Comparison of ENCODE assay signal across 8 cellular contexts in genomic region chr5:14628346-14628745, GRCh38. TPM values are rescaled to one million over a fixed set of nuclear protein-coding genes. Genes with fewer than 3 reads are reported as not detected.
DNase-seq lines count a peak whose midpoint lies in the region; ATAC-seq and TF ChIP-seq lines count a peak whose summit lies in the region.

No MANE protein-coding gene starts in this region.

- peaks cover 9% of the 10 kb centered on the region for H3K27me3 ChIP-seq in A673 (replicated peaks; ENCODE audit: insufficient read depth, low read depth, low read length, poor library complexity)
- no peaks in the 10 kb centered on the region for H3K27me3 ChIP-seq in colonic mucosa

- POLR2A ChIA-PET in A673 (lab: Charles Lee; ENCODE audit: low non-redundant PET): no interaction called here

- no peak overlapping the region for H3K27ac Mint-ChIP-seq in progenitor cell of endocrine pancreas

- H3K4me3 ChIP-seq in A673 (ENCODE audit: low read depth, low read length, poor library complexity, severe bottlenecking) (no peak overlapping the region), colonic mucosa (no peak overlapping the region)

- no peaks in the 10 kb centered on the region for H3K9me3 Mint-ChIP-seq in progenitor cell of endocrine pancreas (ENCODE audit: low read depth)

- H3K4me1 ChIP-seq in A673 (ENCODE audit: insufficient read depth, low read length, poor library complexity, severe bottlenecking) (no peaks in the 10 kb centered on the region), colonic mucosa (no peaks in the 10 kb centered on the region)

- intact Hi-C loops in A673 (cut with micrococcal nuclease; ENCODE audit: unreplicated experiment): no loop called here
- intact Hi-C loops in colonic mucosa (cut with DNase I): no loop called here

- no peak overlapping the region for H3K4me3 Mint-ChIP-seq in progenitor cell of endocrine pancreas (ENCODE audit: low read depth)

- H3K9me3 ChIP-seq in A673 (ENCODE audit: low read depth, low read length, poor library complexity, severe bottlenecking): no peaks in the 10 kb centered on the region
- H3K9me3 ChIP-seq in colonic mucosa: no peaks in the 10 kb centered on the region

- CTCF ChIA-PET in A673 (lab: Charles Lee): interaction anchor here (0.6 kb wide), 1 partner anchor 80 kb away, joined by 6 read pairs; no protein-coding TSS in a partner anchor

- no peak for TF ChIP-seq CTCF in A673 (conservative IDR thresholded peaks at IDR 0.05; ENCODE audit: low read depth, low read length)
- no peak for TF ChIP-seq CTCF in colonic mucosa (IDR thresholded peaks at IDR 0.05)
- no peak for TF ChIP-seq CTCF in progenitor cell of endocrine pancreas (IDR thresholded peaks at IDR 0.05; ENCODE audit: unreplicated experiment)

- H3K27me3 Mint-ChIP-seq in progenitor cell of endocrine pancreas: no peaks in the 10 kb centered on the region

- H3K9ac ChIP-seq in colonic mucosa (ENCODE audit: low read depth in 2 of 2, low read length in 2 of 2): no peak overlapping the region

- H3K27ac ChIP-seq in A673 (ENCODE audit: low read depth, low read length, poor library complexity, severe bottlenecking) (no peak overlapping the region), colonic mucosa (no peak overlapping the region)

- BruUV-seq in A673 (replicated peaks; lab: Mats Ljungman, UMichigan): no TSS peak

- no peaks in the 10 kb centered on the region for H3K36me3 Mint-ChIP-seq in progenitor cell of endocrine pancreas (ENCODE audit: insufficient read depth)

- ATAC-seq in HG02885 (IDR thresholded peaks at IDR 0.05; ENCODE audit: poor library complexity, unreplicated experiment) (peak; percentile 59), GM19035 (IDR thresholded peaks at IDR 0.05; ENCODE audit: unreplicated experiment) (no peak)

- H3K4me1 Mint-ChIP-seq in progenitor cell of endocrine pancreas (ENCODE audit: low read depth): no peaks in the 10 kb centered on the region

- no peaks in the 10 kb centered on the region for H3K36me3 ChIP-seq in A673 (ENCODE audit: insufficient read depth, low read length, poor library complexity, severe bottlenecking)
- H3K36me3 ChIP-seq in colonic mucosa: no peaks in the 10 kb centered on the region

- peak; percentile 67 for DNase-seq in A673 (ENCODE audit: low spot score)
- peak; percentile 35 for DNase-seq in UCSD-AML1 (lab: John Stamatoyannopoulos, UW; ENCODE audit: unreplicated experiment)
- peak; percentile 38 for DNase-seq in colonic mucosa
- peak; percentile 47 for DNase-seq in progenitor cell of endocrine pancreas (ENCODE audit: low spot score, unreplicated experiment)
- no peak for DNase-seq in globus pallidus (ENCODE audit: low spot score)
- DNase-seq in NCI-H446 treated with DMSO at 0.1 percent for 48 hours (lab: John Stamatoyannopoulos, UW): no peak

RNA-seq across cellular contexts. Expression of gene OTULIN, which starts 36.2 kb away (rescaled TPM):
- total RNA-seq in A673 (2021) (20.0 and 23.5 TPM in 2 replicates), colonic mucosa (10 to 100 TPM; 28.8 to 32.9 TPM), progenitor cell of endocrine pancreas (30.0 and 36.4 TPM in 2 replicates)

RNA-seq across cellular contexts. Expression of gene OTULINL, which starts 46.8 kb away (rescaled TPM):
- total RNA-seq in A673 (2021) (0.13 and 0.59 TPM in 2 replicates), colonic mucosa (10 to 100 TPM; 58.5 to 60.1 TPM), progenitor cell of endocrine pancreas (35.5 and 36.3 TPM in 2 replicates)

Comparison
In these comparisons a context has a peak if more than half of its experiments do, and no peak if none do; other contexts are left out.
1. DNase-seq: peak in A673 (single experiment), UCSD-AML1 (single experiment), colonic mucosa (single experiment) and progenitor cell of endocrine pancreas (single experiment); none in globus pallidus (single experiment) and NCI-H446 treated with DMSO at 0.1 percent for 48 hours (single experiment).
2. RNA of gene OTULINL, which starts 46.8 kb away (total RNA-seq): 58.5 to 60.1 TPM in colonic mucosa and 35.5 to 36.3 TPM in progenitor cell of endocrine pancreas; 0.13 to 0.59 TPM in A673; every median in the first group is over 10 times any median in the second.